Comparison of ENCODE assay signal across 8 cellular contexts in the genomic region with DNA sequence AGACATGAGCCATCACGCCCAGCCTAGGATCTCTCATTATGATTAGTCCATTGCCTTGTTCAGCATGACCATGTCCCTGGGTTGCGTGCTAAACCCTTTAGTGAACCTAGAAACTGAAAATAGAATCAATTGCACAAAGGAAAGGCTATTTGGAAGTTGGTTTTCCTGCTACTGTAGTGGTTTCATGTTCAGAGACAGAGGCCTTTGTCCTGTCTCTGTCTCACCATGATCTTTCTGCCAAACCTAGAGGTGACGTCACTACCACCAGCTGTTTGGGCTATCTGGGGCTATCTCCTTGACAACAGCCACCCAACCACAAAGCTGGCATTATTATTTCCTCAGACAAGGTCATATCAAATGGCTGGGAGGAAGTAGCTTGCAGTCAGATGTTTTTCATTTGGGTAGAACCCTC. TPM values are rescaled to one million over a fixed set of nuclear protein-coding genes. Genes with fewer than 3 reads are reported as not detected.
DNase-seq lines count a peak whose midpoint lies in the region; ATAC-seq and TF ChIP-seq lines count a peak whose summit lies in the region.

No MANE protein-coding gene starts in this region.

- peaks cover 14% of the 10 kb centered on the region for H3K4me1 ChIP-seq in osteoblast (ENCODE audit: insufficient read depth, low read length)

- H3K27me3 ChIP-seq in osteoblast (ENCODE audit: insufficient read depth, low read length) = no peaks in the 10 kb centered on the region

- H4K20me1 ChIP-seq in osteoblast (ENCODE audit: insufficient read depth, low read length) = no peaks in the 10 kb centered on the region

- peaks cover 12% of the 10 kb centered on the region for H3K79me2 ChIP-seq in osteoblast (ENCODE audit: insufficient read depth, low read length)

- TF ChIP-seq CTCF in fibroblast of mammary gland (conservative IDR thresholded peaks at IDR 0.05; ENCODE audit: control insufficient read depth, insufficient read depth, low read depth, low read length) (no peak), osteoblast (IDR thresholded peaks at IDR 0.05; ENCODE audit: extremely low read depth, low read depth, low read length) (no peak)

- peak overlapping the region; percentile 2 for H2AFZ ChIP-seq in osteoblast (ENCODE audit: low read length)

- peak; percentile 95 for DNase-seq in DMS53 treated with DMSO at 0.1 percent for 48 hours (lab: John Stamatoyannopoulos, UW; ENCODE audit: unreplicated experiment)
- DNase-seq in MV-4-11 (lab: John Stamatoyannopoulos, UW) = peak; percentile 99
- DNase-seq in T-helper 1 cell = peak in 3 of 5 donors; percentile 7 to 57 (median 12)
- peak; percentile 82 for DNase-seq in fibroblast of mammary gland (ENCODE audit: low read depth)
- DNase-seq in osteoblast (ENCODE audit: insufficient read length, low spot score, missing footprints) = peak; percentile 95
- no peak for DNase-seq in left lobe of liver (ENCODE audit: low spot score)

- H3K27ac ChIP-seq in osteoblast (ENCODE audit: low read depth, low read length) = peak overlapping the region; percentile 61

- H3K4me3 ChIP-seq in fibroblast of mammary gland (ENCODE audit: control insufficient read depth, low read depth, low read length) = no peak overlapping the region
- H3K4me3 ChIP-seq in osteoblast (ENCODE audit: insufficient read depth, low read length) = no peak overlapping the region

- ATAC-seq in GM21619 (IDR thresholded peaks at IDR 0.05; ENCODE audit: unreplicated experiment) (peak; percentile 33), GM21723 (IDR thresholded peaks at IDR 0.05; ENCODE audit: unreplicated experiment) (no peak), left lobe of liver (no peak)

- peak overlapping the region; percentile 2 for H3K4me2 ChIP-seq in osteoblast (ENCODE audit: insufficient read depth, low read length)

- H3K36me3 ChIP-seq in osteoblast (ENCODE audit: insufficient read depth, low read length) = no peaks in the 10 kb centered on the region

- no peaks in the 10 kb centered on the region for H3K9me3 ChIP-seq in osteoblast (ENCODE audit: low read depth, low read length)

RNA-seq across cellular contexts. Expression of gene CDK5RAP2, which starts 4.0 kb away (rescaled TPM):
- total RNA-seq in osteoblast (52.2 and 59.7 TPM in 2 replicates), left lobe of liver (27.4 TPM)
